8 cellular contexts compared by ENCODE assay signal in the genomic region with DNA sequence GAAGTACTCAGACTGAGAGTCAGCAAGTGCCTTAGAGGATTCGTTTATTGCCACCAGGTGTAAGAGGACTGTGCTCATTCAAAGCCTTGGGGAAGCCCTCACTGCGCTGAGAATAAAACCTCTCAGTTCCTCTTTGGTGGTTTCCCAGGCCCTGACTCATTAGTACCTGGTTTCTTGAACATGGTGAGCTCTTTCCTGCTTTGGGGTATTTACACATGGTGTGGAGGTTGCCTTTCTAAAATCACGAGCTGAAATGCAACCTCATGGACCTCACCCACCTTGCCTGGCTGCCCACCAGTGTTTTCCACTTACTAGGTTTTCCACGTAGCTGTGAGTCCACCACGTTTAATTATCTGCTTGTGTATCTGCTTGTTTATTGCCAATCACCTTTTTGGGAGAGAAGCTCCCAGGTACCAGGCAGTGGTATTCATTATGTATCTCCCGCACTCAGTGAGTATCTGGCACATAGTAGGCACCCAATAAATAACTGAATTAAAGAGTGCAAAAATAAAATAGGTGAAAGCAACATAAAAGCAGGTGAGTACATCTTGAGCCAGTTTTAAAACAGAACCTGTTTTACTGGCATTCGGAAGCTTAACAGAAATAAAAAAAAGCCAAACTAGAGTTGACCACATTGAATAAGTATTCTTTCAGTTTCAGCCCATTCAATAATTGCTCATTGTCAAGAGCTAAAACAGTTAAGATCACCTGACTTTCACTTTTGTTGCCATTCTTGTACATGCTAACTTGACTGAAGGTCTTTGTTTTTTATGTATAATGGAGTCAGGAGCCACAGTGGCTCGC.
DNase-seq lines count a peak whose midpoint lies in the region; ATAC-seq and TF ChIP-seq lines count a peak whose summit lies in the region.

No MANE protein-coding gene starts in this region.

- no peaks in the 10 kb centered on the region for H3K4me1 ChIP-seq in ovary (ENCODE audit: insufficient read depth)

- H3K4me3 Mint-ChIP-seq in activated CD4-positive, alpha-beta memory T cell treated with anti-CD3 and anti-CD28 coated beads for 36 hours: no peak overlapping the region

- DNase-seq in GM10266 (ENCODE audit: extremely low spot score): peak; percentile 83
- DNase-seq in activated CD4-positive, alpha-beta memory T cell treated with anti-CD3 and anti-CD28 coated beads for 36 hours: peak; percentile 70
- DNase-seq in HT-29 (ENCODE audit: low spot score): no peak
- DNase-seq in NCI-H345 (lab: John Stamatoyannopoulos, UW): no peak
- DNase-seq in ovary: no peak
- DNase-seq in SW 1271 (lab: John Stamatoyannopoulos, UW): no peak

- no peaks in the 10 kb centered on the region for H3K9me3 Mint-ChIP-seq in activated CD4-positive, alpha-beta memory T cell treated with anti-CD3 and anti-CD28 coated beads for 36 hours

- no peaks in the 10 kb centered on the region for H3K27me3 ChIP-seq in ovary

- no peaks in the 10 kb centered on the region for H3K9me3 ChIP-seq in ovary

- POLR2A ChIA-PET in activated CD4-positive, alpha-beta memory T cell treated with anti-CD3 and anti-CD28 coated beads for 36 hours (lab: Charles Lee): no interaction called here

- H3K4me1 Mint-ChIP-seq in activated CD4-positive, alpha-beta memory T cell treated with anti-CD3 and anti-CD28 coated beads for 36 hours (ENCODE audit: low read depth): peaks cover 8% of the 10 kb centered on the region

- no peak for TF ChIP-seq CTCF in GM10266 (IDR thresholded peaks at IDR 0.05; ENCODE audit: control insufficient read depth, insufficient read depth, low read depth, missing control alignments)
- TF ChIP-seq CTCF in ovary (IDR thresholded peaks at IDR 0.05): no peak

- H3K4me3 ChIP-seq in ovary: no peak overlapping the region

- whole genome bisulfite sequencing in ovary, 3 donors: 83 to 90% (median 87%) methylated on average over 8 of the region's 8 CpGs

- ATAC-seq in GM19467 (IDR thresholded peaks at IDR 0.05; ENCODE audit: unreplicated experiment) (peak; percentile 87), HG03469 (IDR thresholded peaks at IDR 0.05; ENCODE audit: unreplicated experiment) (peak; percentile 83)

- intact Hi-C loops in activated CD4-positive, alpha-beta memory T cell treated with anti-CD3 and anti-CD28 coated beads for 36 hours (cut with micrococcal nuclease): loop anchor here (2.0 to 5.0 kb wide), 3 partner anchors 46 to 975 kb away; a partner anchor contains a TSS
- intact Hi-C loops in ovary (cut with DNase I): no loop called here

- H3K27ac Mint-ChIP-seq in activated CD4-positive, alpha-beta memory T cell treated with anti-CD3 and anti-CD28 coated beads for 36 hours: no peak overlapping the region

- TF ChIP-seq POLR2A in ovary (IDR thresholded peaks at IDR 0.05): no peak

- no peak overlapping the region for H3K27ac ChIP-seq in ovary

- no peaks in the 10 kb centered on the region for H3K36me3 ChIP-seq in ovary

- CTCF ChIA-PET in activated CD4-positive, alpha-beta memory T cell treated with anti-CD3 and anti-CD28 coated beads for 36 hours (lab: Charles Lee): no interaction called here

- H3K36me3 Mint-ChIP-seq in activated CD4-positive, alpha-beta memory T cell treated with anti-CD3 and anti-CD28 coated beads for 36 hours: no peaks in the 10 kb centered on the region

- H3K27me3 Mint-ChIP-seq in activated CD4-positive, alpha-beta memory T cell treated with anti-CD3 and anti-CD28 coated beads for 36 hours: peaks cover 1% of the 10 kb centered on the region

- no peak for TF ChIP-seq EP300 in ovary (IDR thresholded peaks at IDR 0.05)

Comparison
In these comparisons a context has a peak if more than half of its experiments do, and no peak if none do; other contexts are left out.
1. DNase-seq: peak in GM10266 (single experiment) and activated CD4-positive, alpha-beta memory T cell treated with anti-CD3 and anti-CD28 coated beads for 36 hours (single experiment); none in HT-29 (single experiment), NCI-H345 (single experiment), ovary (0 of 5) and SW 1271 (0 of 2).